1 cellular context compared by ENCODE assay signal in the genomic region with DNA sequence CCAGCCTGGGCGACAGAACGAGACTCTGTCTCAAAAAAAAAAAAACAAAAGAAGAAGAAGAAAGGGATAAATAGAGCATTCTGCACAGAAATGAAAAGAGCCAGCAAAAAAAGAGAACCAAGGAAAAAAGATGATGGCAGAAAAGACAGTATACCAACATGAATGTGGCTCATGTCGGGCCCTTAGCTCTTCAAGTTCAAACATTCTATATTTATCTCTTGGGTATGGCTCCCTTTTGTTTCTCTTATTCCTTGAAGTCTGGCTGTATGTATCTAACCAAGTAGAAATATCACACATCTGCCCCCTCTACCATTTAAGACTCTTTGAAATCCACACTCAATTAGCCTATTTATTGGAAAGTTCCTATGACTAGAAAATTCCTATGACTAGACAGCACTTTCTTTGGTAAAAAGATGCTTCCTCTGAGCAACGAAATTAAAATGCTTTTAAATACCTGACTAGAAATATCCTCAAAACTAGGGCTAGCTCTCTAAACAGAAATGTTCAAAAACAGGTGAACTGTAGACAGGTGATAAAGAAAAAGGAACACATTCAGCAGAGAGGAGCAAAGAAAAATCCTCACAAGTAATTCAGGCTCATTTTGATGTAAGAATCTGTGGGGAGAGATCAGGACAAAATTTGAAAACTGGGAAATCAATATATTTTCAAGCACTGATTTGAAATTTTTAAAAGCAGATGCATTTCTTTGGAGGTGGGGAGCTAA.
A peak's percentile ranks its signal among the peaks of the same experiment; 100 is the strongest.
TF ChIP-seq lines count a peak whose summit lies in the region.

No MANE protein-coding gene starts in this region.

TF ChIP-seq in HepG2, 621 proteins besides CTCF, POLR2A, EP300 and RAD21 (continued from another document):
- TF ChIP-seq POLR2AphosphoS5 (IDR thresholded peaks at IDR 0.05; ENCODE audit: low read depth, low read length) (peak; percentile 55; the same call in 1 of the 2 replicates), MEF2D (CRISPR knock-in tag; IDR thresholded peaks at IDR 0.05) (no peak)
